ENCODE assay signal across 1 cellular context in the genomic region with DNA sequence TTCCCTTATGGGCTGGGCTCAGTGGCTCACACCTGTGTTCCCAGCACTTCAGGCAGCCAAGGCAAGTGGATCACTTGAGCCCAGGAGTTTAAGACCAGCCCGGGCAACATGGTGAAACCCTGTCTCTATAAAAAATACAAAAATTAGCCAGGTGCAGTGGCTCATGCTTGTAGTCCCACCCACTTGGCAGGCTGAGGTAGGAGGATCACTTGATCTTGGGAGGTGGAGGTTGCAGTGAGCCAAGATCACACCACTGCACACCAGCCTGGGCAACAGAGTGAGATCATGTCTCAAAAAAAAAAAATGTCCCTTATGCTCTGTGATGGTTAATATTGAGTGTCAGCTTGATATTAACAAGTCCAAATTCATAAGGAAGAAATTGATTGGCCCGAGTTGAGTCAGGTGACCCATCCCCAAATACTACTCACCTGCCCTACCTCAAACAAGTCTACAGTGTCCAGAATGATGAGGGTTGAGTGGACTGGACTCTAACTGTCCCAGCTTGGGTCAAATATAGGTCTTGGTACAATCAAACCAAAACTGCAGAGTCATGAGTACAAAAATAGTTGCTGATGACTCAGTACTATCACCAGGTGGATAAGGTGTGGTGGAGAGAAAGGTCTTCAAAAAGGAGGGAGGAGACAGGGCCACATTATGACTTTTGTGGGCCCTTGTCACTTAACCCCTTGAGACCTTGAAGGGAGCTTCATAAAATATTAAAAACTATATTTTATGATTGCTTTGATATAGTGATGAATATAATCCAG.
TF ChIP-seq lines count a peak whose summit lies in the region.

No MANE protein-coding gene starts in this region.

TF ChIP-seq in WTC11, 78 proteins besides CTCF, POLR2A, EP300 and RAD21 (continued from another document):
- TF ChIP-seq, protein P1, sequence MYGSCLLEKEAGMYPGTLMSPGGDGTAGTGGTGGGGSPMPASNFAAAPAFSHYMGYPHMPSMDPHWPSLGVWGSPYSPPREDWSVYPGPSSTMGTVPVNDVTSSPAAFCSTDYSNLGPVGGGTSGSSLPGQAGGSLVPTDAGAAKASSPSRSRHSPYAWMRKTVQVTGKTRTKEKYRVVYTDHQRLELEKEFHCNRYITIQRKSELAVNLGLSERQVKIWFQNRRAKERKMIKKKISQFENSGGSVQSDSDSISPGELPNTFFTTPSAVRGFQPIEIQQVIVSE (CRISPR knock-in tag; IDR thresholded peaks at IDR 0.05; ENCODE audit: borderline replicate concordance) = no peak
- TF ChIP-seq, protein P2, sequence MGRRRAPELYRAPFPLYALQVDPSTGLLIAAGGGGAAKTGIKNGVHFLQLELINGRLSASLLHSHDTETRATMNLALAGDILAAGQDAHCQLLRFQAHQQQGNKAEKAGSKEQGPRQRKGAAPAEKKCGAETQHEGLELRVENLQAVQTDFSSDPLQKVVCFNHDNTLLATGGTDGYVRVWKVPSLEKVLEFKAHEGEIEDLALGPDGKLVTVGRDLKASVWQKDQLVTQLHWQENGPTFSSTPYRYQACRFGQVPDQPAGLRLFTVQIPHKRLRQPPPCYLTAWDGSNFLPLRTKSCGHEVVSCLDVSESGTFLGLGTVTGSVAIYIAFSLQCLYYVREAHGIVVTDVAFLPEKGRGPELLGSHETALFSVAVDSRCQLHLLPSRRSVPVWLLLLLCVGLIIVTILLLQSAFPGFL (CRISPR knock-in tag; IDR thresholded peaks at IDR 0.05; ENCODE audit: borderline replicate concordance) = no peak
- TF ChIP-seq GRHL2 (CRISPR knock-in tag; IDR thresholded peaks at IDR 0.05; ENCODE audit: insufficient replicate concordance, severe bottlenecking) (no peak), SMAD4 (CRISPR knock-in tag; IDR thresholded peaks at IDR 0.05) (no peak)
- TF ChIP-seq, protein P3, sequence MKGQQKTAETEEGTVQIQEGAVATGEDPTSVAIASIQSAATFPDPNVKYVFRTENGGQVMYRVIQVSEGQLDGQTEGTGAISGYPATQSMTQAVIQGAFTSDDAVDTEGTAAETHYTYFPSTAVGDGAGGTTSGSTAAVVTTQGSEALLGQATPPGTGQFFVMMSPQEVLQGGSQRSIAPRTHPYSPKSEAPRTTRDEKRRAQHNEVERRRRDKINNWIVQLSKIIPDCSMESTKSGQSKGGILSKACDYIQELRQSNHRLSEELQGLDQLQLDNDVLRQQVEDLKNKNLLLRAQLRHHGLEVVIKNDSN (CRISPR knock-in tag; IDR thresholded peaks at IDR 0.05) = no peak
